Comparison of ENCODE assay signal across 16 cellular contexts in the genomic region with DNA sequence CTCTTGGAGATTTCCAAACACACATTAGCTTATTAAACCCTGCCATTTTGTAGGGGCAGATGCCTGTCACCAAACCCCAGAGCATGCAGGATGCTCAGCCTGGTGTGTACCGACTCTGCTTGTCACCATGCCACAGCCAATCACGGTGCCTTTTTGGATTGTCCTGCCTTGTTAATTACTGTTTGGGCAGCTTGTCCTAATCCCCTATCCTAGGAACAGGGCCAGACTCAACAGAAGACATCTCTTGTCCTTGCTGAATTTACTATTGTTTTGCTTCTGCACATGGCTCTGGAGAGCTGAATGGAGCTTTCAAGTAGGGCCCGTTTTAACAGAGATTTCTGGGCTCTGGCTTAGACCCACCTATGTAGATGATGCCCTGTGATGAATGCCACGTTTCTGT.
A peak's percentile ranks its signal among the peaks of the same experiment; 100 is the strongest.
DNase-seq lines count a peak whose midpoint lies in the region.
"Had no signal": no experiment of that assay in that cellular context is flagged by ENCODE, and none has a peak within 500 bp of the region (broad histone marks: within the 10 kb centered on the region; RNA-seq: fewer than 3 reads in every experiment).

No MANE protein-coding gene starts in this region.

- in situ Hi-C loops in G401 (cut with HindIII; ENCODE audit: low sequenced_read_pairs) (no loop called here), HAP-1 (cut with MboI; ENCODE audit: low sequenced_read_pairs) (no loop called here)

- no peaks in the 10 kb centered on the region for H3K9me3 ChIP-seq in HAP-1
- H3K9me3 ChIP-seq: BE2C, SJCRH30 had no signal

- H3K4me3 ChIP-seq in HAP-1: no peak overlapping the region
- H3K4me3 ChIP-seq: SJCRH30 had no signal

- H3K27me3 ChIP-seq in HAP-1 (ENCODE audit: low read depth): peaks cover 4% of the 10 kb centered on the region; the same call in 1 of the 2 replicates
- H3K27me3 ChIP-seq: BE2C, SJCRH30 had no signal

- H3K4me1 ChIP-seq in HAP-1: no peaks in the 10 kb centered on the region
- H3K4me1 ChIP-seq: BE2C, SJCRH30 had no signal

- H3K36me3 ChIP-seq in HAP-1 (replicated peaks): no peaks in the 10 kb centered on the region
- H3K36me3 ChIP-seq: BE2C, SJCRH30 had no signal

- DNase-seq in G401 (ENCODE audit: low spot score): peak; percentile 75
- peak in 56 of 58 donors; percentile 24 to 97 (median 80) for DNase-seq in anterior cingulate cortex (lab: John Stamatoyannopoulos, UW)
- DNase-seq in hypothalamus (lab: John Stamatoyannopoulos, UW): peak in 42 of 51 donors; percentile 16 to 95 (median 72)
- DNase-seq in pons (ENCODE audit: low spot score): peak; percentile 99
- no peak for DNase-seq in activated gamma-delta T cell (lab: John Stamatoyannopoulos, UW)
- no peak for DNase-seq in HAP-1 (ENCODE audit: low spot score in 2 of 2)
- DNase-seq in NCI-H345 (lab: John Stamatoyannopoulos, UW): no peak
- no peak for DNase-seq in kidney glomerular epithelial cell (lab: John Stamatoyannopoulos, UW)
- DNase-seq: ACHN; BE2C; CD8-positive, alpha-beta T cell; DMS 273 treated with DMSO at 0.1 percent for 48 hours; KBM-7; NCI-H1048; NCI-H2171; SJCRH30 had no signal

Comparison
In these comparisons a context has a peak if more than half of its experiments do, and no peak if none do; other contexts are left out.
1. DNase-seq: peak in G401 (single experiment), anterior cingulate cortex (56 of 58), hypothalamus (42 of 51) and pons (single experiment); none in activated gamma-delta T cell (single experiment), HAP-1 (0 of 2), NCI-H345 (single experiment) and kidney glomerular epithelial cell (single experiment).